Comparison of ENCODE assay signal across 8 cellular contexts in the genomic region with DNA sequence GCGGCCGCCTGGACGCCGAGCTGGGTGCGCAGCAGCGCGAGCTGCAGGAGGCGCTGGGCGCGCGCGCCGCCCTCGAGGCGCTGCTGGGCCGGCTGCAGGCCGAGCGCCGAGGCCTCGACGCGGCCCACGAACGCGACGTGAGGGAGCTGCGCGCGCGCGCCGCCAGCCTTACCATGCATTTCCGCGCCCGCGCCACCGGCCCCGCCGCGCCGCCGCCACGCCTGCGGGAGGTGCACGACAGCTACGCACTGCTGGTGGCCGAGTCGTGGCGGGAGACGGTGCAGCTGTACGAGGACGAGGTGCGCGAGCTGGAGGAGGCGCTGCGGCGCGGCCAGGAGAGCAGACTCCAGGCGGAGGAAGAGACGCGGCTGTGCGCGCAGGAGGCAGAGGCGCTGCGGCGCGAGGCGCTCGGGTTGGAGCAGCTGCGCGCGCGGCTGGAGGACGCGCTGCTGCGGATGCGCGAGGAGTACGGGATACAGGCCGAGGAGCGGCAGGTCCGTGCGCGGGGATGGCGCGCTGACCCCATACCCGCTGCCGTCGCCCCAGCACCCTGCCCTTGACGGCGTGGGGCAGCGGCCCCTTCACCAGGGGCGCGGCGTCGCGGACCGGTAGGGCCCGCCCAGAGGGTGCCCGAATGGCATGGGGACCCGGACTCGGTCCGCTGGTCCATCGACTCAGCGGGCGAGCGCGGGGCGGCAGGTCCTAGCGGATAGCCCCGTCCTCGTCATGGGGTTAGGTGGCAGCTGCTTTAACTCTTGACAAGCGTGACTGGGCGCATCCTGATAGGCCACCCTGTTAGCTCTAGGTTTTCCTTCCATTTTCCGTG. TPM values are rescaled to one million over a fixed set of nuclear protein-coding genes. Genes with fewer than 3 reads are reported as not detected.
DNase-seq lines count a peak whose midpoint lies in the region; ATAC-seq and TF ChIP-seq lines count a peak whose summit lies in the region.

No MANE protein-coding gene starts in this region.

- TF ChIP-seq POLR2A in lower leg skin (IDR thresholded peaks at IDR 0.05), result no peak

- H3K27ac ChIP-seq in C4-2B (peak overlapping the region; percentile 50; the same call in 1 of the 2 replicates), coronary artery (peak overlapping the region; percentile 86 to 97)

- H3K4me3 ChIP-seq in coronary artery, result peak overlapping the region; percentile 98
- peak overlapping the region; percentile 28 for H3K4me3 ChIP-seq in lower leg skin (ENCODE audit: low read depth, poor library complexity, severe bottlenecking)

- TF ChIP-seq CTCF in C4-2B (conservative IDR thresholded peaks at IDR 0.05) (no peak), coronary artery (IDR thresholded peaks at IDR 0.05) (no peak), lower leg skin (IDR thresholded peaks at IDR 0.05) (no peak)

- DNase-seq in SW 1271 (lab: John Stamatoyannopoulos, UW), result peak; percentile 44 to 75
- peak; percentile 79 for DNase-seq in coronary artery (ENCODE audit: low spot score)
- DNase-seq in lower leg skin (ENCODE audit: low spot score in 2 of 2), result peak in 1 of 2 donors; percentile 90
- peak; percentile 56 for DNase-seq in stimulated activated CD8-positive, alpha-beta memory T cell treated with anti-CD3 and anti-CD28 coated beads, Interleukin-4, amount 100 ng/mL, for 48 hours
- no peak for DNase-seq in SHP77 treated with DMSO at 0.1 percent for 48 hours (lab: John Stamatoyannopoulos, UW)

- WGBS in lower leg skin, 2 donors, result 2 to 5% methylated on average over 24 to 34 of the region's 115 CpGs

- intact Hi-C loops in lower leg skin (cut with DNase I; ENCODE audit: low total_unique reads), result no loop called here

- peak; percentile 11 for ATAC-seq in GM19328 (IDR thresholded peaks at IDR 0.05; ENCODE audit: unreplicated experiment)
- ATAC-seq in HG03439 (IDR thresholded peaks at IDR 0.05; ENCODE audit: unreplicated experiment), result peak; percentile 36

RNA-seq across cellular contexts. Expression of gene SYNM, which starts 0.8 kb away (rescaled TPM):
- 10 to 100 TPM in 2 of 4 donors, 1 to 10 TPM in 2; 4.7 to 32.8 (median 10.7) TPM for total RNA-seq in lower leg skin
